ENCODE assay signal across 9 cellular contexts in the genomic region with DNA sequence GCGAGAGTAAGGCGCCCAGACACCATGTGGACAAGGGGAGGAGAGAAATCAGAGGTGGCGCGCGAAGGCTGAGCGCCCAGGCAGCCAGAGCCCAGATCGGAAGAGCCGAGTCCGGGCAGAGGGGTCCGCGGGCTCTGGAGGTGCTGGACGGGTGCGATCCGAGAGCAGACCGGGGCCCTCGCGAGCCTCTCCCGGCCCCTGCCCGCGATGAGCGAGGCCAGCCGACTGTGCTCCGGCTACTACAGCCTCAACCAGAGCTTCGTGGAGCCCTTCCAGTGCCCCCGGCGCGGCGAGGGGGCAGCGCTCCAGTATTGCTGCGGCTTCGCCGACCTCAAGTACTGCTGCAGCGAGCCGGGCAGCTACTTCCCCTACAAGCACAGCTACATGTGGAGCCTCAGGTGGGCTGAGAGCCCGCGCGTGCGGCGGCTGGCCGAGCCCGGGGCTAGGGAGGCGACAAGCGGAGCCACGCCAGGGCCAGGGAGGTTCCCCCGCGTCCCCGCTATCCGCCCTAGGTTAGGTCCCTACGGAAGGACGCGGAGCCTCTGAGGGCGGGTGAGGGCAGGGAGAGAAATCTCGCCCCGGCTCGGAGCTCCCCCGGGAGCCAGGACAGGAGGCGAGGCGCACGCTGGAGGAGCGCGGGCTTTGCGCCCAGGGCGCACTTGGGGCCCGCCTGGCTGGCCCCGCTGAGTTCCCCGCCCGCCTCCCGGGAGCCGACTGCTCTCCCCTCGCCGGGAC. TPM values are rescaled to one million over a fixed set of nuclear protein-coding genes. Genes with fewer than 3 reads are reported as not detected.
A peak's percentile ranks its signal among the peaks of the same experiment; 100 is the strongest.
DNase-seq lines count a peak whose midpoint lies in the region; ATAC-seq and TF ChIP-seq lines count a peak whose summit lies in the region.
"Had no signal": no experiment of that assay in that cellular context is flagged by ENCODE, and none has a peak within 500 bp of the region (broad histone marks: within the 10 kb centered on the region; RNA-seq: fewer than 3 reads in every experiment).

A gene (plus strand): TSS at position 87 of the 735 bp plus-strand sequence. CDS start 121 bp downstream, at position 208.

- ATAC-seq in memory B cell (ENCODE audit: low read depth) = no peak
- ATAC-seq in HG03378 (IDR thresholded peaks at IDR 0.05; ENCODE audit: unreplicated experiment) = no peak

- TF ChIP-seq CTCF in mammary epithelial cell (conservative IDR thresholded peaks at IDR 0.05 in 1 of 2, IDR thresholded peaks at IDR 0.05 in 1 of 2; ENCODE audit: extremely low read depth in 1 of 2, insufficient read depth in 1 of 2, low read depth in 1 of 2, low read length in 2 of 2) = no peak

- no TSS peak for BruUV-seq in mammary epithelial cell (replicated peaks; lab: Mats Ljungman, UMichigan)

- H3K9me3 ChIP-seq in mammary epithelial cell (replicated peaks; ENCODE audit: insufficient read depth, low read length) = no peaks in the 10 kb centered on the region
- H3K9me3 ChIP-seq: right lobe of liver had no signal

- H3K27ac ChIP-seq in mammary epithelial cell (ENCODE audit: insufficient read depth, low read depth, low read length) = no peak within 1 kb of the TSS
- H3K27ac ChIP-seq: right lobe of liver had no signal

- dilution Hi-C loops in mammary epithelial cell (cut with HindIII; ENCODE audit: low sequenced_read_pairs) = no loop called here

- no peaks in the 10 kb centered on the region for H3K9me3 Mint-ChIP-seq in memory B cell

- peaks cover 12% of the 10 kb centered on the region for H3K27me3 ChIP-seq in mammary epithelial cell (ENCODE audit: insufficient read depth, low read length)

- peaks cover 9% of the 10 kb centered on the region for H3K27me3 Mint-ChIP-seq in memory B cell

- H3K4me1 ChIP-seq in mammary epithelial cell (ENCODE audit: insufficient read depth, low read length) = peaks cover 9% of the 10 kb centered on the region

- peaks cover 4% of the 10 kb centered on the region for H3K4me1 Mint-ChIP-seq in memory B cell

- H3K36me3 ChIP-seq in mammary epithelial cell (ENCODE audit: insufficient read depth, low read length) = no peaks in the 10 kb centered on the region
- H3K36me3 ChIP-seq: right lobe of liver had no signal

- no peaks in the 10 kb centered on the region for H3K79me2 ChIP-seq in mammary epithelial cell (ENCODE audit: insufficient read depth, low read length)

- no peak within 1 kb of the TSS for H3K9ac ChIP-seq in mammary epithelial cell (ENCODE audit: insufficient read depth, low read length)

- no peak within 1 kb of the TSS for H3K27ac Mint-ChIP-seq in memory B cell

- intact Hi-C loops in mammary epithelial cell (cut with micrococcal nuclease) = no loop called here

- DNase-seq in NCI-H1105 treated with DMSO at 0.1 percent for 48 hours (lab: John Stamatoyannopoulos, UW) = peak; percentile 49
- DNase-seq in NCI-H1105 (lab: John Stamatoyannopoulos, UW) = no peak
- DNase-seq in NCI-H146 treated with DMSO at 0.1 percent for 48 hours (lab: John Stamatoyannopoulos, UW; ENCODE audit: unreplicated experiment) = peak; percentile 75
- DNase-seq in mammary epithelial cell = peak; percentile 50
- DNase-seq in memory B cell (ENCODE audit: low spot score in 2 of 2) = no peak
- no peak for DNase-seq in NCI-H187 treated with DMSO at 0.1 percent for 48 hours (lab: John Stamatoyannopoulos, UW)
- DNase-seq in NCI-H446 (lab: John Stamatoyannopoulos, UW) = no peak

- in situ Hi-C loops in mammary epithelial cell (cut with MboI; ENCODE audit: low sequenced_read_pairs in 2 of 2) = no loop called here

- peak within 1 kb of the TSS; percentile 90 for H3K4me2 ChIP-seq in mammary epithelial cell (ENCODE audit: insufficient read depth, low read depth, low read length)

- H3K4me3 Mint-ChIP-seq in memory B cell = peak within 1 kb of the TSS; percentile 49

- no peaks in the 10 kb centered on the region for H4K20me1 ChIP-seq in mammary epithelial cell (ENCODE audit: insufficient read depth, low read length)

- H3K4me3 ChIP-seq in mammary epithelial cell (replicated peaks in 1 of 3; ENCODE audit: insufficient read depth in 1 of 3, low read depth in 2 of 3, low read length in 3 of 3) = peak within 1 kb of the TSS; percentile 17 to 42 (median 33)
- H3K4me3 ChIP-seq: right lobe of liver had no signal

- peak within 1 kb of the TSS; percentile 56 for H2AFZ ChIP-seq in mammary epithelial cell (ENCODE audit: low read depth, low read length)

- CTCF ChIA-PET in mammary epithelial cell (lab: Charles Lee; ENCODE audit: low non-redundant PET) = no interaction called here

- WGBS in mammary epithelial cell (ENCODE audit: low coverage, missing lambda C conversion rate) = 1% methylated on average over 31 of the region's 71 CpGs

- no peaks in the 10 kb centered on the region for H3K36me3 Mint-ChIP-seq in memory B cell

RNA-seq across cellular contexts. Expression of the gene that starts here (rescaled TPM):
- total RNA-seq in mammary epithelial cell = not detected
- polyA plus RNA-seq in mammary epithelial cell = not detected
- polyA minus RNA-seq in mammary epithelial cell = not detected
- total RNA-seq: right lobe of liver had no signal

Comparison
In these comparisons a context has a peak if more than half of its experiments do, and no peak if none do; other contexts are left out.
1. DNase-seq: peak in NCI-H1105 treated with DMSO at 0.1 percent for 48 hours (single experiment) and NCI-H146 treated with DMSO at 0.1 percent for 48 hours (single experiment); none in NCI-H1105 (single experiment), memory B cell (0 of 2), NCI-H187 treated with DMSO at 0.1 percent for 48 hours (single experiment) and NCI-H446 (0 of 2).
2. Peak in DNase-seq, H3K4me3 ChIP-seq and H3K4me2 ChIP-seq in mammary epithelial cell; RNA of the gene not detected or under 1 TPM.